Comparison of ENCODE assay signal across 8 cellular contexts in the genomic region with DNA sequence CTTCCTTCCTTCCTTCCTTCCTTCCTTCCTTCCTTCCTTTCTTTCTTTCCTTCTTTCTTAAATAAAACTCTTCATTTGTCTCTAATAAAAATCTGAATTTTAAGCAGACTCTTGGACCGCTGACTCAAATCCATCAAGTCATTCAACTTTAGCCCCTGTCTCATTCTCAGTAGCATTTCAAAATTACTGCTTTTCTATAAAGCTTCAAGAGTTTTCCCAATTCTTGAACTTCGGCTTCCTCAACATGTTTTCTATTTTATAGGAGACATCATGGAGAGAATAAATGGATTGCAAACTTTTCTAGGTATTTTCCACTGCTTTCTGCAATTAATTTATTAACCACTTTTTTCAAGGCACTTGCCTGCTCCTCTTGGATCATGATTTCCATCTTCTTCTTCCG.
"Had no signal": no experiment of that assay in that cellular context is flagged by ENCODE, and none has a peak within 500 bp of the region (broad histone marks: within the 10 kb centered on the region; RNA-seq: fewer than 3 reads in every experiment).

No MANE protein-coding gene starts in this region.

- H3K9ac ChIP-seq: GM23248 had no signal

- H3K27ac ChIP-seq: GM23248 had no signal

- H3K9me3 ChIP-seq: HAP-1 had no signal

- H3K4me1 ChIP-seq: HAP-1 had no signal

- H3K36me3 ChIP-seq: HAP-1 had no signal

- H3K4me3 Mint-ChIP-seq: GM23338, H9, HFFc6 had no signal

- H3K4me3 ChIP-seq: GM23248, GM23338, HAP-1 had no signal

- H3K27ac Mint-ChIP-seq: GM23338, HFFc6 had no signal

- H3K9me3 Mint-ChIP-seq: GM23338, H9, HFFc6 had no signal

- DNase-seq: GM23248, GOT3, H7, H9, HCEC 1CT, HFFc6 had no signal

- H3K4me1 Mint-ChIP-seq: GM23338, H9 had no signal
